In the genomic region with DNA sequence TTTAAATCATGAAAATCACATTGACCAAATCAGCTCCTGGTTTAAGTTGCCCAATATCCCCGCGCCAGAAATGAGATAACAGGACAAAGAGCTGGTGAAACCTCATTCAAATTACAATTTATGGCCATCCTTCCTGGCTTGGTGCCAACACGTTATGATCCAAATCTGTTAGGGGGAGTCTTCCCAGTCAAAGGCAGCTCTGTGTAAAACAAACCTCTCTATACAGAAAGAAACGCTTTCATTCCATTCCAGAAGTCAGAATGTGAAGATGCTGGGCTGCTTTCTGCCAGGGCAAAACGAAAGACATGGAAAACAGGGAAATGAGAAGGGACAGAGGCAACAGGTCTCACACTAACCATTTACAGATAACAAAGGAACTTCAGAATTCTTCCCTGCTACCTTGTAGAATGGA, we compare ENCODE assay signal across 12 cellular contexts. TPM values are rescaled to one million over a fixed set of nuclear protein-coding genes. Genes with fewer than 3 reads are reported as not detected.
A peak's percentile ranks its signal among the peaks of the same experiment; 100 is the strongest.
DNase-seq lines count a peak whose midpoint lies in the region; ATAC-seq lines count a peak whose summit lies in the region.
"Had no signal": no experiment of that assay in that cellular context is flagged by ENCODE, and none has a peak within 500 bp of the region (broad histone marks: within the 10 kb centered on the region; RNA-seq: fewer than 3 reads in every experiment).

No MANE protein-coding gene starts in this region.

- H3K4me3 Mint-ChIP-seq in CD4-positive, alpha-beta memory T cell, result peak overlapping the region in 6 of 8 donors; percentile 55 to 81 (median 66)
- H3K4me3 Mint-ChIP-seq: activated CD4-positive, alpha-beta memory T cell treated with anti-CD3 and anti-CD28 coated beads for 36 hours had no signal

- POLR2A ChIA-PET in CD4-positive, alpha-beta memory T cell (lab: Charles Lee; ENCODE audit: partially characterized antibody), result no interaction called here

- H3K27ac Mint-ChIP-seq in CD4-positive, alpha-beta memory T cell, result peak overlapping the region in 6 of 7 donors; percentile 55 to 84 (median 80)
- H3K27ac Mint-ChIP-seq: activated CD4-positive, alpha-beta memory T cell treated with anti-CD3 and anti-CD28 coated beads for 36 hours had no signal

- no peaks in the 10 kb centered on the region for H3K9me3 ChIP-seq in CD4-positive, alpha-beta memory T cell (ENCODE audit: control insufficient read depth in 1 of 2, low read length in 2 of 2)
- H3K9me3 ChIP-seq: prostate gland had no signal

- H3K9me3 Mint-ChIP-seq in CD4-positive, alpha-beta memory T cell, result no peaks in the 10 kb centered on the region
- H3K9me3 Mint-ChIP-seq: activated CD4-positive, alpha-beta memory T cell treated with anti-CD3 and anti-CD28 coated beads for 36 hours had no signal

- intact Hi-C loops in CD4-positive, alpha-beta memory T cell (cut with micrococcal nuclease), result loop anchor here (10.0 kb wide), 1 partner anchor 107 kb away; no protein-coding TSS in a partner anchor

- peaks cover 36% of the 10 kb centered on the region for H3K4me1 ChIP-seq in CD4-positive, alpha-beta memory T cell (ENCODE audit: insufficient read depth, low read length)
- H3K4me1 ChIP-seq: prostate gland had no signal

- no peaks in the 10 kb centered on the region for H3K36me3 Mint-ChIP-seq in CD4-positive, alpha-beta memory T cell
- H3K36me3 Mint-ChIP-seq: activated CD4-positive, alpha-beta memory T cell treated with anti-CD3 and anti-CD28 coated beads for 36 hours had no signal

- no peaks in the 10 kb centered on the region for H3K27me3 Mint-ChIP-seq in CD4-positive, alpha-beta memory T cell
- H3K27me3 Mint-ChIP-seq: activated CD4-positive, alpha-beta memory T cell treated with anti-CD3 and anti-CD28 coated beads for 36 hours had no signal

- ATAC-seq in GM18909 (IDR thresholded peaks at IDR 0.05; ENCODE audit: poor library complexity, unreplicated experiment), result no peak
- ATAC-seq in GM21786 (IDR thresholded peaks at IDR 0.05; ENCODE audit: unreplicated experiment), result no peak

- peaks cover 28 to 50% (median 38%) of the 10 kb centered on the region in 4 donors for H3K4me1 Mint-ChIP-seq in CD4-positive, alpha-beta memory T cell

- H3K4me3 ChIP-seq in CD4-positive, alpha-beta memory T cell (ENCODE audit: low read length in 2 of 2), result peak overlapping the region in 1 of 2 donors; percentile 13
- H3K4me3 ChIP-seq in Jurkat, Clone E6-1 (ENCODE audit: low read length), result peak overlapping the region; percentile 37
- H3K4me3 ChIP-seq: prostate gland had no signal

- H3K27ac ChIP-seq in CD4-positive, alpha-beta memory T cell (ENCODE audit: low read depth, low read length), result no peak overlapping the region
- H3K27ac ChIP-seq: prostate gland had no signal

- CTCF ChIA-PET in CD4-positive, alpha-beta memory T cell (lab: Charles Lee; ENCODE audit: partially characterized antibody), result interaction anchor here (1.0 kb wide), 1 partner anchor 74 kb away, joined by 5 read pairs; no protein-coding TSS in a partner anchor

- no peaks in the 10 kb centered on the region for H3K27me3 ChIP-seq in CD4-positive, alpha-beta memory T cell (ENCODE audit: insufficient read depth, low read length)

- no peaks in the 10 kb centered on the region for H3K36me3 ChIP-seq in CD4-positive, alpha-beta memory T cell (ENCODE audit: insufficient read depth, low read length)
- H3K36me3 ChIP-seq: prostate gland had no signal

- DNase-seq in CD4-positive, alpha-beta memory T cell, result no peak
- peak; percentile 46 for DNase-seq in Jurkat, Clone E6-1 (ENCODE audit: low read depth, low spot score)
- DNase-seq in SW480 (ENCODE audit: low spot score) (peak; percentile 20), midbrain (lab: John Stamatoyannopoulos, UW) (peak; percentile 58), SKM-1 treated with dmso at 0.1 percent for 144 hours (lab: John Stamatoyannopoulos, UW; ENCODE audit: unreplicated experiment) (no peak), NCI-H1092 treated with DMSO at 0.1 percent for 48 hours (lab: John Stamatoyannopoulos, UW) (no peak)
- DNase-seq: DMS79, SHP77 treated with DMSO at 0.1 percent for 48 hours had no signal

RNA-seq across cellular contexts. Expression of gene TIAM1, which starts 53.5 kb away (rescaled TPM):
- 100 to 1,000 TPM; 103 to 104 TPM for total RNA-seq in CD4-positive, alpha-beta memory T cell
- polyA plus RNA-seq in CD4-positive, alpha-beta memory T cell, result 10 to 100 TPM; 22.5 to 31.4 TPM
- 8.3 TPM for polyA plus RNA-seq in Jurkat, Clone E6-1 (2012; ENCODE audit: insufficient read depth, insufficient read length)

Comparison
In these comparisons a context has a peak if more than half of its experiments do, and no peak if none do; other contexts are left out.
1. DNase-seq: peak in Jurkat, Clone E6-1 (single experiment), SW480 (single experiment) and midbrain (single experiment); none in CD4-positive, alpha-beta memory T cell (0 of 5), SKM-1 treated with dmso at 0.1 percent for 144 hours (single experiment) and NCI-H1092 treated with DMSO at 0.1 percent for 48 hours (single experiment).